In genomic region chr22:24954114-24954463, GRCh38 we compare ENCODE assay signal across 9 cellular contexts. TPM values are rescaled to one million over a fixed set of nuclear protein-coding genes. Genes with fewer than 3 reads are reported as not detected.
DNase-seq lines count a peak whose midpoint lies in the region; ATAC-seq, FAIRE-seq and TF ChIP-seq lines count a peak whose summit lies in the region.
"Had no signal": no experiment of that assay in that cellular context is flagged by ENCODE, and none has a peak within 500 bp of the region (broad histone marks: within the 10 kb centered on the region; RNA-seq: fewer than 3 reads in every experiment).

No MANE protein-coding gene starts in this region.

- H3K36me3 Mint-ChIP-seq in activated naive CD4-positive, alpha-beta T cell treated with anti-CD3 and anti-CD28 coated beads, Interleukin-2, amount 50 U/mL, for 24 hours, result peaks cover 1% of the 10 kb centered on the region
- peaks cover 3% of the 10 kb centered on the region for H3K36me3 Mint-ChIP-seq in central memory CD8-positive, alpha-beta T cell (ENCODE audit: insufficient read depth)
- peaks cover 1% of the 10 kb centered on the region for H3K36me3 Mint-ChIP-seq in memory B cell
- no peaks in the 10 kb centered on the region for H3K36me3 Mint-ChIP-seq in type B pancreatic cell

- ATAC-seq in central memory CD8-positive, alpha-beta T cell (replicated peaks; ENCODE audit: extremely low read depth, poor library complexity, severe bottlenecking), result no peak
- ATAC-seq in memory B cell (ENCODE audit: low read depth), result no peak

- TF ChIP-seq CTCF in type B pancreatic cell (conservative IDR thresholded peaks at IDR 0.05), result no peak

- H3K4me1 Mint-ChIP-seq in activated naive CD4-positive, alpha-beta T cell treated with anti-CD3 and anti-CD28 coated beads, Interleukin-2, amount 50 U/mL, for 24 hours, result peaks cover 10% of the 10 kb centered on the region
- H3K4me1 Mint-ChIP-seq in central memory CD8-positive, alpha-beta T cell, result peaks cover 32% of the 10 kb centered on the region
- H3K4me1 Mint-ChIP-seq in memory B cell (peaks cover 4% of the 10 kb centered on the region), type B pancreatic cell (ENCODE audit: unreplicated experiment) (peaks cover 31% of the 10 kb centered on the region)

- no peak overlapping the region for H3K27ac Mint-ChIP-seq in activated naive CD4-positive, alpha-beta T cell treated with anti-CD3 and anti-CD28 coated beads, Interleukin-2, amount 50 U/mL, for 24 hours
- H3K27ac Mint-ChIP-seq in central memory CD8-positive, alpha-beta T cell (ENCODE audit: low read depth), result no peak overlapping the region
- H3K27ac Mint-ChIP-seq in memory B cell (no peak overlapping the region), type B pancreatic cell (peak overlapping the region; percentile 82)

- H3K9me3 Mint-ChIP-seq in activated naive CD4-positive, alpha-beta T cell treated with anti-CD3 and anti-CD28 coated beads, Interleukin-2, amount 50 U/mL, for 24 hours, result no peaks in the 10 kb centered on the region
- H3K9me3 Mint-ChIP-seq in central memory CD8-positive, alpha-beta T cell, result no peaks in the 10 kb centered on the region
- H3K9me3 Mint-ChIP-seq in memory B cell, result no peaks in the 10 kb centered on the region
- no peaks in the 10 kb centered on the region for H3K9me3 Mint-ChIP-seq in type B pancreatic cell

- H3K27me3 Mint-ChIP-seq in activated naive CD4-positive, alpha-beta T cell treated with anti-CD3 and anti-CD28 coated beads, Interleukin-2, amount 50 U/mL, for 24 hours, result peaks cover 27% of the 10 kb centered on the region
- H3K27me3 Mint-ChIP-seq in central memory CD8-positive, alpha-beta T cell, result peaks cover 29% of the 10 kb centered on the region
- H3K27me3 Mint-ChIP-seq in memory B cell, result peaks cover 32% of the 10 kb centered on the region
- peaks cover 13% of the 10 kb centered on the region for H3K27me3 Mint-ChIP-seq in type B pancreatic cell

- no peak for DNase-seq in activated naive CD4-positive, alpha-beta T cell treated with anti-CD3 and anti-CD28 coated beads, Interleukin-2, amount 50 U/mL, for 16 hours
- DNase-seq in central memory CD8-positive, alpha-beta T cell (ENCODE audit: low spot score in 2 of 2), result no peak
- DNase-seq in memory B cell (ENCODE audit: low spot score in 2 of 2) (no peak), type B pancreatic cell (ENCODE audit: extremely low spot score, unreplicated experiment) (no peak), NCI-H1930 (lab: John Stamatoyannopoulos, UW) (no peak), HTR-8/SVneo (ENCODE audit: insufficient read length, low spot score) (no peak), SKM-1 treated with dmso at 0.1 percent for 144 hours (lab: John Stamatoyannopoulos, UW; ENCODE audit: unreplicated experiment) (no peak)
- DNase-seq: NCI-H510A had no signal

- no peak for FAIRE-seq in HTR-8/SVneo (lab: Jason Lieb, UNC)

- peak overlapping the region; percentile 72 for H3K4me3 Mint-ChIP-seq in activated naive CD4-positive, alpha-beta T cell treated with anti-CD3 and anti-CD28 coated beads, Interleukin-2, amount 50 U/mL, for 24 hours
- H3K4me3 Mint-ChIP-seq in central memory CD8-positive, alpha-beta T cell, result peak overlapping the region; percentile 68
- H3K4me3 Mint-ChIP-seq in memory B cell, result peak overlapping the region; percentile 30
- H3K4me3 Mint-ChIP-seq in type B pancreatic cell, result peak overlapping the region; percentile 91

RNA-seq across cellular contexts. Expression of gene KIAA1671, which starts 1.6 kb away (rescaled TPM):
- total RNA-seq in type B pancreatic cell (ENCODE audit: low replicate concordance), result 22.9 and 28.5 TPM in 2 replicates

RNA-seq across cellular contexts. Expression of gene LHFPL7, which starts 7.6 kb away (rescaled TPM):
- not detected in 2 replicates for total RNA-seq in type B pancreatic cell (ENCODE audit: low replicate concordance)

Comparison
In these comparisons a context has a peak if more than half of its experiments do, and no peak if none do; other contexts are left out.
1. H3K4me3 Mint-ChIP-seq: peak in every context shown above with its lines; median percentile 91 in type B pancreatic cell; 72 in activated naive CD4-positive, alpha-beta T cell treated with anti-CD3 and anti-CD28 coated beads, Interleukin-2, amount 50 U/mL, for 24 hours; 68 in central memory CD8-positive, alpha-beta T cell; 30 in memory B cell.